Comparison of ENCODE assay signal across 12 cellular contexts in the genomic region with DNA sequence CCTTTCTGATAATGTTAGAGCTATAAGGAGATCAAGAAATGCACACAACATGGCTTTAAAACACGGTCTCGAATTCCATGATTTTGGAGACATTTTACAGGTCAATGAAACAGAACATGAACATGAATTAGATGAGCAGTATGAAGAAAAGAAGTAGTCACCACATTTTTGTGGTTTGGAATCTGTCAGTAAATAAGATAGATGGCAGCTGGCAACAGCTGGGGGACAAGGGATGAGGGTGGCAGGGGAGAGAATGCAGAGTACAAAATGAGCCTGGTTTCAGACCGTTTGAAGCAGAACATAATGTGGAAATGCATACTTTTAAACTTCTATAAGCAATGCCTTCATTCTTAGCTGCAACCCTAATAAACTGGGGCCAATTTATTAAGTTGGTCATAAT.
A peak's percentile ranks its signal among the peaks of the same experiment; 100 is the strongest.
DNase-seq lines count a peak whose midpoint lies in the region; TF ChIP-seq lines count a peak whose summit lies in the region.
"Had no signal": no experiment of that assay in that cellular context is flagged by ENCODE, and none has a peak within 500 bp of the region (broad histone marks: within the 10 kb centered on the region; RNA-seq: fewer than 3 reads in every experiment).

No MANE protein-coding gene starts in this region.

- H3K9ac ChIP-seq in SK-N-MC (ENCODE audit: insufficient read length) = peak overlapping the region; percentile 1

- no peak for TF ChIP-seq POLR2A in erythroblast (IDR thresholded peaks at IDR 0.05; ENCODE audit: low read length)

- POLR2A ChIA-PET in HEK293 (lab: Yijun Ruan, JAX) = interaction anchor here (1.2 kb wide), 1 partner anchor 29 kb away, joined by 4 read pairs; no protein-coding TSS in a partner anchor

- peak; percentile 31 for DNase-seq in AG08396 (ENCODE audit: low spot score)
- DNase-seq in SK-N-MC (ENCODE audit: low read depth, low spot score) = no peak
- peak; percentile 78 for DNase-seq in glomerular visceral epithelial cell (ENCODE audit: extremely low spot score)
- no peak for DNase-seq in NCI-H146 treated with DMSO at 0.1 percent for 48 hours (lab: John Stamatoyannopoulos, UW; ENCODE audit: unreplicated experiment)
- DNase-seq in SIG-M5 treated with dmso at 0.1 percent for 504 hours (lab: John Stamatoyannopoulos, UW; ENCODE audit: unreplicated experiment) = no peak
- DNase-seq in erythroblast (lab: John Stamatoyannopoulos, UW) = no peak
- DNase-seq in activated CD4-positive, CD25-positive, alpha-beta regulatory T cell (lab: John Stamatoyannopoulos, UW) = no peak
- DNase-seq: activated B cell treated with CpG ODN at 0.5 μM for 24 hours; activated effector memory CD4-positive, alpha-beta T cell treated with Interleukin-2 at 50 U/mL for 16 hours; C1 segment of cervical spinal cord; naive thymus-derived CD8-positive, alpha-beta T cell had no signal

- H3K36me3 ChIP-seq in HEK293 (ENCODE audit: control insufficient read depth in 2 of 2, insufficient read depth in 1 of 2, low read length in 2 of 2) = no peaks in the 10 kb centered on the region
- peaks cover 29% of the 10 kb centered on the region for H3K36me3 ChIP-seq in SK-N-MC (ENCODE audit: insufficient read depth, low read length)

- H3K27ac ChIP-seq in HEK293 (ENCODE audit: extremely low read depth, low read depth, low read length) (no peak overlapping the region), SK-N-MC (peak overlapping the region; percentile 89)

- CTCF ChIA-PET in HEK293 (lab: Yijun Ruan, JAX) = no interaction called here

- H3K4me1 ChIP-seq in HEK293 (ENCODE audit: control insufficient read depth, insufficient read depth, low read length) = no peaks in the 10 kb centered on the region

- H3K9me3 ChIP-seq in HEK293 (ENCODE audit: control insufficient read depth, insufficient read depth, low read depth, low read length) = no peaks in the 10 kb centered on the region
- no peaks in the 10 kb centered on the region for H3K9me3 ChIP-seq in SK-N-MC (ENCODE audit: low read depth, low read length)

- H3K4me3 ChIP-seq in HEK293 (ENCODE audit: low read depth, low read length) = no peak overlapping the region
- H3K4me3 ChIP-seq in SK-N-MC = peak overlapping the region; percentile 66

- TF ChIP-seq CTCF in HEK293 (tag by site-specific recombination; IDR thresholded peaks at IDR 0.05) = no peak

TF ChIP-seq in HEK293, 187 proteins besides CTCF, POLR2A, EP300 and RAD21:
- TF ChIP-seq KLF8 (tag by site-specific recombination; IDR thresholded peaks at IDR 0.05) (no peak), MEIS1 (CRISPR knock-in tag; IDR thresholded peaks at IDR 0.05; ENCODE audit: borderline replicate concordance) (peak; percentile 62; the same call in 1 of the 2 replicates)

Comparison
In these comparisons a context has a peak if more than half of its experiments do, and no peak if none do; other contexts are left out.
1. DNase-seq: peak in AG08396 (single experiment) and glomerular visceral epithelial cell (single experiment); none in SK-N-MC (single experiment), NCI-H146 treated with DMSO at 0.1 percent for 48 hours (single experiment), SIG-M5 treated with dmso at 0.1 percent for 504 hours (single experiment), erythroblast (0 of 2) and activated CD4-positive, CD25-positive, alpha-beta regulatory T cell (0 of 4).